1 cellular context compared by ENCODE assay signal in genomic region chr1:201655243-201655642, GRCh38.
TF ChIP-seq lines count a peak whose summit lies in the region.

No MANE protein-coding gene starts in this region.

TF ChIP-seq in K562, 482 proteins besides CTCF, POLR2A, EP300 and RAD21 (continued from another document):
- TF ChIP-seq, protein P1, sequence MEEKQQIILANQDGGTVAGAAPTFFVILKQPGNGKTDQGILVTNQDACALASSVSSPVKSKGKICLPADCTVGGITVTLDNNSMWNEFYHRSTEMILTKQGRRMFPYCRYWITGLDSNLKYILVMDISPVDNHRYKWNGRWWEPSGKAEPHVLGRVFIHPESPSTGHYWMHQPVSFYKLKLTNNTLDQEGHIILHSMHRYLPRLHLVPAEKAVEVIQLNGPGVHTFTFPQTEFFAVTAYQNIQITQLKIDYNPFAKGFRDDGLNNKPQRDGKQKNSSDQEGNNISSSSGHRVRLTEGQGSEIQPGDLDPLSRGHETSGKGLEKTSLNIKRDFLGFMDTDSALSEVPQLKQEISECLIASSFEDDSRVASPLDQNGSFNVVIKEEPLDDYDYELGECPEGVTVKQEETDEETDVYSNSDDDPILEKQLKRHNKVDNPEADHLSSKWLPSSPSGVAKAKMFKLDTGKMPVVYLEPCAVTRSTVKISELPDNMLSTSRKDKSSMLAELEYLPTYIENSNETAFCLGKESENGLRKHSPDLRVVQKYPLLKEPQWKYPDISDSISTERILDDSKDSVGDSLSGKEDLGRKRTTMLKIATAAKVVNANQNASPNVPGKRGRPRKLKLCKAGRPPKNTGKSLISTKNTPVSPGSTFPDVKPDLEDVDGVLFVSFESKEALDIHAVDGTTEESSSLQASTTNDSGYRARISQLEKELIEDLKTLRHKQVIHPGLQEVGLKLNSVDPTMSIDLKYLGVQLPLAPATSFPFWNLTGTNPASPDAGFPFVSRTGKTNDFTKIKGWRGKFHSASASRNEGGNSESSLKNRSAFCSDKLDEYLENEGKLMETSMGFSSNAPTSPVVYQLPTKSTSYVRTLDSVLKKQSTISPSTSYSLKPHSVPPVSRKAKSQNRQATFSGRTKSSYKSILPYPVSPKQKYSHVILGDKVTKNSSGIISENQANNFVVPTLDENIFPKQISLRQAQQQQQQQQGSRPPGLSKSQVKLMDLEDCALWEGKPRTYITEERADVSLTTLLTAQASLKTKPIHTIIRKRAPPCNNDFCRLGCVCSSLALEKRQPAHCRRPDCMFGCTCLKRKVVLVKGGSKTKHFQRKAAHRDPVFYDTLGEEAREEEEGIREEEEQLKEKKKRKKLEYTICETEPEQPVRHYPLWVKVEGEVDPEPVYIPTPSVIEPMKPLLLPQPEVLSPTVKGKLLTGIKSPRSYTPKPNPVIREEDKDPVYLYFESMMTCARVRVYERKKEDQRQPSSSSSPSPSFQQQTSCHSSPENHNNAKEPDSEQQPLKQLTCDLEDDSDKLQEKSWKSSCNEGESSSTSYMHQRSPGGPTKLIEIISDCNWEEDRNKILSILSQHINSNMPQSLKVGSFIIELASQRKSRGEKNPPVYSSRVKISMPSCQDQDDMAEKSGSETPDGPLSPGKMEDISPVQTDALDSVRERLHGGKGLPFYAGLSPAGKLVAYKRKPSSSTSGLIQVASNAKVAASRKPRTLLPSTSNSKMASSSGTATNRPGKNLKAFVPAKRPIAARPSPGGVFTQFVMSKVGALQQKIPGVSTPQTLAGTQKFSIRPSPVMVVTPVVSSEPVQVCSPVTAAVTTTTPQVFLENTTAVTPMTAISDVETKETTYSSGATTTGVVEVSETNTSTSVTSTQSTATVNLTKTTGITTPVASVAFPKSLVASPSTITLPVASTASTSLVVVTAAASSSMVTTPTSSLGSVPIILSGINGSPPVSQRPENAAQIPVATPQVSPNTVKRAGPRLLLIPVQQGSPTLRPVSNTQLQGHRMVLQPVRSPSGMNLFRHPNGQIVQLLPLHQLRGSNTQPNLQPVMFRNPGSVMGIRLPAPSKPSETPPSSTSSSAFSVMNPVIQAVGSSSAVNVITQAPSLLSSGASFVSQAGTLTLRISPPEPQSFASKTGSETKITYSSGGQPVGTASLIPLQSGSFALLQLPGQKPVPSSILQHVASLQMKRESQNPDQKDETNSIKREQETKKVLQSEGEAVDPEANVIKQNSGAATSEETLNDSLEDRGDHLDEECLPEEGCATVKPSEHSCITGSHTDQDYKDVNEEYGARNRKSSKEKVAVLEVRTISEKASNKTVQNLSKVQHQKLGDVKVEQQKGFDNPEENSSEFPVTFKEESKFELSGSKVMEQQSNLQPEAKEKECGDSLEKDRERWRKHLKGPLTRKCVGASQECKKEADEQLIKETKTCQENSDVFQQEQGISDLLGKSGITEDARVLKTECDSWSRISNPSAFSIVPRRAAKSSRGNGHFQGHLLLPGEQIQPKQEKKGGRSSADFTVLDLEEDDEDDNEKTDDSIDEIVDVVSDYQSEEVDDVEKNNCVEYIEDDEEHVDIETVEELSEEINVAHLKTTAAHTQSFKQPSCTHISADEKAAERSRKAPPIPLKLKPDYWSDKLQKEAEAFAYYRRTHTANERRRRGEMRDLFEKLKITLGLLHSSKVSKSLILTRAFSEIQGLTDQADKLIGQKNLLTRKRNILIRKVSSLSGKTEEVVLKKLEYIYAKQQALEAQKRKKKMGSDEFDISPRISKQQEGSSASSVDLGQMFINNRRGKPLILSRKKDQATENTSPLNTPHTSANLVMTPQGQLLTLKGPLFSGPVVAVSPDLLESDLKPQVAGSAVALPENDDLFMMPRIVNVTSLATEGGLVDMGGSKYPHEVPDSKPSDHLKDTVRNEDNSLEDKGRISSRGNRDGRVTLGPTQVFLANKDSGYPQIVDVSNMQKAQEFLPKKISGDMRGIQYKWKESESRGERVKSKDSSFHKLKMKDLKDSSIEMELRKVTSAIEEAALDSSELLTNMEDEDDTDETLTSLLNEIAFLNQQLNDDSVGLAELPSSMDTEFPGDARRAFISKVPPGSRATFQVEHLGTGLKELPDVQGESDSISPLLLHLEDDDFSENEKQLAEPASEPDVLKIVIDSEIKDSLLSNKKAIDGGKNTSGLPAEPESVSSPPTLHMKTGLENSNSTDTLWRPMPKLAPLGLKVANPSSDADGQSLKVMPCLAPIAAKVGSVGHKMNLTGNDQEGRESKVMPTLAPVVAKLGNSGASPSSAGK (IDR thresholded peaks at IDR 0.05): 0 out of 2 replicates have a peak, but pooled peaks have one; percentile 23
- TF ChIP-seq ZNF212 (CRISPR knock-in tag; IDR thresholded peaks at IDR 0.05) (no peak), BRD4 (IDR thresholded peaks at IDR 0.05) (no peak), EGR1 (conservative IDR thresholded peaks at IDR 0.05) (peak; percentile 89), C11orf30 (IDR thresholded peaks at IDR 0.05; ENCODE audit: low read depth) (no peak), FOXA1 (IDR thresholded peaks at IDR 0.05; ENCODE audit: borderline replicate concordance) (no peak), VEZF1 (CRISPR knock-in tag; IDR thresholded peaks at IDR 0.05) (peak; percentile 97), ETV1 (tag; conservative IDR thresholded peaks at IDR 0.05; ENCODE audit: low read depth) (0 out of 2 replicates have a peak, but pooled peaks have one; percentile 25), NFRKB (IDR thresholded peaks at IDR 0.05; ENCODE audit: low read depth) (no peak), ELF2 (CRISPR knock-in tag; IDR thresholded peaks at IDR 0.05) (0 out of 2 replicates have a peak, but pooled peaks have one; percentile 18), RCOR1 (IDR thresholded peaks at IDR 0.05; ENCODE audit: borderline replicate concordance in 1 of 2, low read depth in 2 of 2, low read length in 2 of 2) (0 out of 4 replicates have a peak, but pooled peaks of 1 of the 2 experiments have one; percentile 15), ZNF707 (CRISPR knock-in tag; conservative IDR thresholded peaks at IDR 0.05) (no peak), KLF16 (IDR thresholded peaks at IDR 0.05) (peak; percentile 51; the same call in 1 of the 2 replicates), NR2C2 (CRISPR knock-in tag; IDR thresholded peaks at IDR 0.05) (peak; percentile 46; the same call in 1 of the 2 replicates), NR2C2 (tag; IDR thresholded peaks at IDR 0.05) (no peak), TAF1 (IDR thresholded peaks at IDR 0.05; ENCODE audit: control insufficient read depth, extremely low read depth, insufficient read depth, low read length, severe bottlenecking) (no peak), NRF1 (conservative IDR thresholded peaks at IDR 0.05 in 1 of 2, IDR thresholded peaks at IDR 0.05 in 1 of 2) (peak; percentile 55 to 59; a peak in 3 of 4 replicates), DPF2 (IDR thresholded peaks at IDR 0.05) (0 out of 2 replicates have a peak, but pooled peaks have one; percentile 23), SMAD4 (CRISPR knock-in tag; conservative IDR thresholded peaks at IDR 0.05) (0 out of 2 replicates have a peak, but pooled peaks have one; percentile 37), MCM5 (IDR thresholded peaks at IDR 0.05; ENCODE audit: low read depth) (no peak), ZNF740 (CRISPR knock-in tag; IDR thresholded peaks at IDR 0.05) (peak; percentile 81), ZNF740 (tag; IDR thresholded peaks at IDR 0.05) (no peak), CTCFL (IDR thresholded peaks at IDR 0.05; ENCODE audit: borderline replicate concordance, insufficient read depth, low read depth, low read length, poor library complexity, severe bottlenecking) (peak; percentile 46), ATF6 (CRISPR knock-in tag; IDR thresholded peaks at IDR 0.05) (no peak), ZNF644 (tag; IDR thresholded peaks at IDR 0.05; ENCODE audit: low read depth) (no peak), ZBTB1 (CRISPR knock-in tag; IDR thresholded peaks at IDR 0.05; ENCODE audit: borderline replicate concordance, low read depth) (0 out of 2 replicates have a peak, but pooled peaks have one; percentile 23)
- TF ChIP-seq, protein P2, sequence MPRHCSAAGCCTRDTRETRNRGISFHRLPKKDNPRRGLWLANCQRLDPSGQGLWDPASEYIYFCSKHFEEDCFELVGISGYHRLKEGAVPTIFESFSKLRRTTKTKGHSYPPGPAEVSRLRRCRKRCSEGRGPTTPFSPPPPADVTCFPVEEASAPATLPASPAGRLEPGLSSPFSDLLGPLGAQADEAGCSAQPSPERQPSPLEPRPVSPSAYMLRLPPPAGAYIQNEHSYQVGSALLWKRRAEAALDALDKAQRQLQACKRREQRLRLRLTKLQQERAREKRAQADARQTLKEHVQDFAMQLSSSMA (CRISPR knock-in tag; IDR thresholded peaks at IDR 0.05): no peak
- TF ChIP-seq, protein P3, sequence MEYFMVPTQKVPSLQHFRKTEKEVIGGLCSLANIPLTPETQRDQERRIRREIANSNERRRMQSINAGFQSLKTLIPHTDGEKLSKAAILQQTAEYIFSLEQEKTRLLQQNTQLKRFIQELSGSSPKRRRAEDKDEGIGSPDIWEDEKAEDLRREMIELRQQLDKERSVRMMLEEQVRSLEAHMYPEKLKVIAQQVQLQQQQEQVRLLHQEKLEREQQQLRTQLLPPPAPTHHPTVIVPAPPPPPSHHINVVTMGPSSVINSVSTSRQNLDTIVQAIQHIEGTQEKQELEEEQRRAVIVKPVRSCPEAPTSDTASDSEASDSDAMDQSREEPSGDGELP (CRISPR knock-in tag; IDR thresholded peaks at IDR 0.05; ENCODE audit: borderline replicate concordance): 0 out of 2 replicates have a peak, but pooled peaks have one; percentile 46
- TF ChIP-seq, protein P4, sequence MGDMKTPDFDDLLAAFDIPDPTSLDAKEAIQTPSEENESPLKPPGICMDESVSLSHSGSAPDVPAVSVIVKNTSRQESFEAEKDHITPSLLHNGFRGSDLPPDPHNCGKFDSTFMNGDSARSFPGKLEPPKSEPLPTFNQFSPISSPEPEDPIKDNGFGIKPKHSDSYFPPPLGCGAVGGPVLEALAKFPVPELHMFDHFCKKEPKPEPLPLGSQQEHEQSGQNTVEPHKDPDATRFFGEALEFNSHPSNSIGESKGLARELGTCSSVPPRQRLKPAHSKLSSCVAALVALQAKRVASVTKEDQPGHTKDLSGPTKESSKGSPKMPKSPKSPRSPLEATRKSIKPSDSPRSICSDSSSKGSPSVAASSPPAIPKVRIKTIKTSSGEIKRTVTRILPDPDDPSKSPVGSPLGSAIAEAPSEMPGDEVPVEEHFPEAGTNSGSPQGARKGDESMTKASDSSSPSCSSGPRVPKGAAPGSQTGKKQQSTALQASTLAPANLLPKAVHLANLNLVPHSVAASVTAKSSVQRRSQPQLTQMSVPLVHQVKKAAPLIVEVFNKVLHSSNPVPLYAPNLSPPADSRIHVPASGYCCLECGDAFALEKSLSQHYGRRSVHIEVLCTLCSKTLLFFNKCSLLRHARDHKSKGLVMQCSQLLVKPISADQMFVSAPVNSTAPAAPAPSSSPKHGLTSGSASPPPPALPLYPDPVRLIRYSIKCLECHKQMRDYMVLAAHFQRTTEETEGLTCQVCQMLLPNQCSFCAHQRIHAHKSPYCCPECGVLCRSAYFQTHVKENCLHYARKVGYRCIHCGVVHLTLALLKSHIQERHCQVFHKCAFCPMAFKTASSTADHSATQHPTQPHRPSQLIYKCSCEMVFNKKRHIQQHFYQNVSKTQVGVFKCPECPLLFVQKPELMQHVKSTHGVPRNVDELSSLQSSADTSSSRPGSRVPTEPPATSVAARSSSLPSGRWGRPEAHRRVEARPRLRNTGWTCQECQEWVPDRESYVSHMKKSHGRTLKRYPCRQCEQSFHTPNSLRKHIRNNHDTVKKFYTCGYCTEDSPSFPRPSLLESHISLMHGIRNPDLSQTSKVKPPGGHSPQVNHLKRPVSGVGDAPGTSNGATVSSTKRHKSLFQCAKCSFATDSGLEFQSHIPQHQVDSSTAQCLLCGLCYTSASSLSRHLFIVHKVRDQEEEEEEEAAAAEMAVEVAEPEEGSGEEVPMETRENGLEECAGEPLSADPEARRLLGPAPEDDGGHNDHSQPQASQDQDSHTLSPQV (IDR thresholded peaks at IDR 0.05): peak; percentile 34; the same call in 1 of the 2 replicates
